ENCODE assay signal across 25 cellular contexts in genomic region chr1:3571263-3571662, GRCh38. TPM values are rescaled to one million over a fixed set of nuclear protein-coding genes. Genes with fewer than 3 reads are reported as not detected.
DNase-seq lines count a peak whose midpoint lies in the region; ATAC-seq, FAIRE-seq and TF ChIP-seq lines count a peak whose summit lies in the region.
"Had no signal": no experiment of that assay in that cellular context is flagged by ENCODE, and none has a peak within 500 bp of the region (broad histone marks: within the 10 kb centered on the region; RNA-seq: fewer than 3 reads in every experiment).

No MANE protein-coding gene starts in this region.

- TF ChIP-seq EP300 in K562 (IDR thresholded peaks at IDR 0.05; ENCODE audit: low read length), result no peak

- peaks cover 16% of the 10 kb centered on the region for H3K9me3 ChIP-seq in BLaER1
- peaks cover 9 to 16% (median 14%) of the 10 kb centered on the region in 11 experiments; a peak in 21 of 22 replicates for H3K9me3 ChIP-seq in BLaER1 treated with 17β-estradiol and CSF1 and Interleukin-3, amounts not matched to agents 10 nM and 100 nM (replicated peaks in 1 of 11)
- H3K9me3 ChIP-seq in K562 (replicated peaks; ENCODE audit: control insufficient read depth, insufficient read depth, low read depth, low read length), result no peaks in the 10 kb centered on the region; the same call in 1 of the 2 replicates
- peaks cover 0 to 2% of the 10 kb centered on the region in 2 donors for H3K9me3 ChIP-seq in neuronal stem cell (replicated peaks in 1 of 2; ENCODE audit: control insufficient read depth in 2 of 2, insufficient read depth in 1 of 2, low read depth in 1 of 2, low read length in 2 of 2)
- H3K9me3 ChIP-seq in body of pancreas, result no peaks in the 10 kb centered on the region
- H3K9me3 ChIP-seq: BE2C had no signal

- ATAC-seq in K562 (no peak), GM18498 (IDR thresholded peaks at IDR 0.05; ENCODE audit: unreplicated experiment) (no peak), body of pancreas (no peak)

- TF ChIP-seq RAD21 in K562 (CRISPR knock-in tag; conservative IDR thresholded peaks at IDR 0.05 in 1 of 2, IDR thresholded peaks at IDR 0.05 in 1 of 2), result no peak

- H2BK15ac ChIP-seq in neuronal stem cell (ENCODE audit: low read length), result no peak overlapping the region

- peak overlapping the region; percentile 78 for H3K4me2 ChIP-seq in BLaER1
- peak overlapping the region; percentile 29 to 85 (median 75); a peak in 20 of 22 replicates for H3K4me2 ChIP-seq in BLaER1 treated with 17β-estradiol and CSF1 and Interleukin-3, amounts not matched to agents 10 nM and 100 nM
- no peak overlapping the region for H3K4me2 ChIP-seq in K562 (ENCODE audit: insufficient read depth, low read length)
- no peak overlapping the region for H3K4me2 ChIP-seq in neuronal stem cell (ENCODE audit: insufficient read depth, low read length, poor library complexity, severe bottlenecking)

- no peak overlapping the region for H3K14ac ChIP-seq in neuronal stem cell (ENCODE audit: low read length)

- in situ Hi-C loops in K562 (cut with MboI), result no loop called here

- no peak for DNase-seq in K562 (ENCODE audit: extremely low read depth in 1 of 4, low spot score in 3 of 4)
- no peak for DNase-seq in neuronal stem cell (ENCODE audit: low spot score)
- no peak for DNase-seq in T-helper 2 cell
- no peak for DNase-seq in body of pancreas
- DNase-seq: 8988T; ACHN; BE2C; C1 segment of cervical spinal cord; CD4-positive, alpha-beta memory T cell; CD4-positive, CD25-positive, alpha-beta regulatory T cell; CD8-positive, alpha-beta memory T cell; COR-L47; DMS 273 treated with DMSO at 0.1 percent for 48 hours; DMS153; DMS53; DMS79; EL; GDM1 had no signal

- H2BK12ac ChIP-seq in neuronal stem cell (ENCODE audit: low read length), result no peak overlapping the region

- H4K20me1 ChIP-seq in BLaER1 (peaks cover 99% of the 10 kb centered on the region), K562 (replicated peaks; ENCODE audit: control insufficient read depth, insufficient read depth, low read length) (peaks cover 29% of the 10 kb centered on the region)
- peaks cover 0 to 98% (median 85%) of the 10 kb centered on the region in 11 experiments; a peak in 18 of 22 replicates for H4K20me1 ChIP-seq in BLaER1 treated with 17β-estradiol and CSF1 and Interleukin-3, amounts not matched to agents 10 nM and 100 nM

- peaks cover 8% of the 10 kb centered on the region for H3K79me1 ChIP-seq in neuronal stem cell (ENCODE audit: low read depth, low read length)

- no peak for FAIRE-seq in K562 (lab: Jason Lieb, UNC)
- FAIRE-seq: A204.1, GM12878, GM12892, GM19239 had no signal

- no peak overlapping the region for H3K4me3 ChIP-seq in BLaER1
- H3K4me3 ChIP-seq in BLaER1 treated with 17β-estradiol and CSF1 and Interleukin-3, amounts not matched to agents 10 nM and 100 nM, result no peak overlapping the region
- H3K4me3 ChIP-seq in K562, result no peak overlapping the region
- no peak overlapping the region for H3K4me3 ChIP-seq in neuronal stem cell (ENCODE audit: low read length in 2 of 2)
- no peak overlapping the region for H3K4me3 ChIP-seq in body of pancreas
- H3K4me3 ChIP-seq: GM12878 had no signal

- H3K9ac ChIP-seq in BLaER1 (no peak overlapping the region), K562 (ENCODE audit: insufficient read depth in 1 of 2, low read depth in 2 of 2, low read length in 2 of 2) (no peak overlapping the region), neuronal stem cell (ENCODE audit: low read depth, low read length, poor library complexity) (peak overlapping the region; percentile 4)
- peak overlapping the region in 6 of 11 experiments; percentile 7 to 45 (median 31); a peak in 3 of 22 replicates for H3K9ac ChIP-seq in BLaER1 treated with 17β-estradiol and CSF1 and Interleukin-3, amounts not matched to agents 10 nM and 100 nM

- H3K9me1 ChIP-seq in K562 (ENCODE audit: control insufficient read depth, insufficient read depth, low read length), result no peaks in the 10 kb centered on the region

- no peak overlapping the region for H2AK5ac ChIP-seq in neuronal stem cell (ENCODE audit: low read depth, low read length)

- CTCF ChIA-PET in K562 (lab: Yijun Ruan, JAX; ENCODE audit: low intra/inter-chr PET ratio), result no interaction called here

- no peak overlapping the region for H4K91ac ChIP-seq in neuronal stem cell (ENCODE audit: low read depth, low read length, poor library complexity)

- H3K4me1 ChIP-seq in BLaER1 (peaks cover 43% of the 10 kb centered on the region), K562 (replicated peaks in 1 of 2; ENCODE audit: control insufficient read depth in 2 of 2, insufficient read depth in 2 of 2, low read length in 2 of 2) (peaks cover 0 to 15% of the 10 kb centered on the region in 2 experiments; a peak in 3 of 5 replicates), neuronal stem cell (ENCODE audit: control insufficient read depth in 2 of 2, insufficient read depth in 1 of 2, low read depth in 1 of 2, low read length in 2 of 2) (no peaks in the 10 kb centered on the region), body of pancreas (no peaks in the 10 kb centered on the region)
- H3K4me1 ChIP-seq in BLaER1 treated with 17β-estradiol and CSF1 and Interleukin-3, amounts not matched to agents 10 nM and 100 nM, result peaks cover 6 to 38% (median 27%) of the 10 kb centered on the region in 10 experiments; a peak in 19 of 20 replicates

- H2AFZ ChIP-seq in K562 (ENCODE audit: low read depth, low read length) (no peak overlapping the region), neuronal stem cell (ENCODE audit: low read length) (no peak overlapping the region)

- H3K4ac ChIP-seq in neuronal stem cell (ENCODE audit: low read length), result no peak overlapping the region

- peak overlapping the region; percentile 10 for H3K23ac ChIP-seq in neuronal stem cell (ENCODE audit: low read depth, low read length, poor library complexity)

- TF ChIP-seq CTCF in K562 (IDR thresholded peaks at IDR 0.05 in 2 of 3, conservative IDR thresholded peaks at IDR 0.05 in 1 of 3; ENCODE audit: insufficient read depth in 2 of 3, low read depth in 1 of 3, low read length in 3 of 3) (no peak), body of pancreas (IDR thresholded peaks at IDR 0.05) (no peak)

- no peak overlapping the region for H3K18ac ChIP-seq in neuronal stem cell (ENCODE audit: low read length)

- no TSS peak for BruUV-seq in K562 (replicated peaks; lab: Mats Ljungman, UMichigan)

- no peak overlapping the region for H3K27ac ChIP-seq in BLaER1
- H3K27ac ChIP-seq in BLaER1 treated with 17β-estradiol and CSF1 and Interleukin-3, amounts not matched to agents 10 nM and 100 nM, result no peak overlapping the region
- H3K27ac ChIP-seq in K562 (ENCODE audit: extremely low read depth, low read depth, low read length), result no peak overlapping the region
- H3K27ac ChIP-seq in neuronal stem cell (replicated peaks; ENCODE audit: low read length), result no peak overlapping the region
- H3K27ac ChIP-seq in body of pancreas, result no peak overlapping the region

- H3K27me3 ChIP-seq in BLaER1, result peaks cover 7% of the 10 kb centered on the region; the same call in 1 of the 2 replicates
- peaks cover 0 to 19% (median 6%) of the 10 kb centered on the region in 11 experiments; a peak in 9 of 22 replicates for H3K27me3 ChIP-seq in BLaER1 treated with 17β-estradiol and CSF1 and Interleukin-3, amounts not matched to agents 10 nM and 100 nM
- peaks cover 5 to 34% of the 10 kb centered on the region in 2 experiments; a peak in 2 of 5 replicates for H3K27me3 ChIP-seq in K562 (ENCODE audit: control insufficient read depth in 2 of 2, insufficient read depth in 2 of 2, low read length in 2 of 2)
- no peaks in the 10 kb centered on the region for H3K27me3 ChIP-seq in neuronal stem cell (ENCODE audit: control insufficient read depth in 3 of 3, insufficient read depth in 3 of 3, low read depth in 1 of 3, low read length in 3 of 3)
- no peaks in the 10 kb centered on the region for H3K27me3 ChIP-seq in body of pancreas
- H3K27me3 ChIP-seq: BE2C had no signal

- 5% methylated on average over 6 of the region's 6 CpGs for whole genome bisulfite sequencing in K562 (ENCODE audit: insufficient coverage, low coverage, missing lambda C conversion rate)
- no CpG with 5 or more reads among the region's 6 CpGs for WGBS in neuronal stem cell (ENCODE audit: extremely low coverage in 2 of 2, insufficient read length in 2 of 2, insufficient replicate concordance in 1 of 2), 2 donors
- 67% methylated on average over 5 of the region's 6 CpGs; no CpG with 5 or more reads in 1 of the 2 donors for WGBS in body of pancreas, 2 donors

- no peak overlapping the region for H2BK5ac ChIP-seq in neuronal stem cell (ENCODE audit: low read length)

- intact Hi-C loops in K562 (cut with micrococcal nuclease) (no loop called here), body of pancreas (cut with DNase I) (no loop called here)

- no peak overlapping the region for H4K8ac ChIP-seq in neuronal stem cell (ENCODE audit: low read depth, low read length)

- H3K36me3 ChIP-seq in BLaER1 (peaks cover 57% of the 10 kb centered on the region), K562 (ENCODE audit: control insufficient read depth, insufficient read depth, low read length) (no peaks in the 10 kb centered on the region), neuronal stem cell (replicated peaks in 1 of 2; ENCODE audit: control insufficient read depth in 2 of 2, insufficient read depth in 2 of 2, low read length in 2 of 2) (peaks cover 8 to 9% of the 10 kb centered on the region in 2 donors), body of pancreas (replicated peaks in 1 of 2; ENCODE audit: insufficient read depth in 1 of 2, low read depth in 2 of 2) (no peaks in the 10 kb centered on the region)
- peaks cover 0 to 55% (median 37%) of the 10 kb centered on the region in 11 experiments; a peak in 16 of 22 replicates for H3K36me3 ChIP-seq in BLaER1 treated with 17β-estradiol and CSF1 and Interleukin-3, amounts not matched to agents 10 nM and 100 nM
- H3K36me3 ChIP-seq: BE2C had no signal

- no peak for TF ChIP-seq POLR2A in K562 (conservative IDR thresholded peaks at IDR 0.05)
- TF ChIP-seq POLR2A in body of pancreas (IDR thresholded peaks at IDR 0.05), result no peak

- H3K79me2 ChIP-seq in K562 (ENCODE audit: control insufficient read depth, insufficient read depth, low read length), result no peaks in the 10 kb centered on the region

- no peak overlapping the region for H2BK120ac ChIP-seq in neuronal stem cell (ENCODE audit: low read depth, low read length)

- POLR2A ChIA-PET in K562 (lab: Yijun Ruan, JAX), result no interaction called here

RNA-seq across cellular contexts. Expression of gene MEGF6, which starts 40.0 kb away (rescaled TPM):
- 0.90 and 2.1 TPM in 2 replicates for total RNA-seq in K562 (2011; cell fraction: chromatin; rRNA removed; ENCODE audit: low replicate concordance)
- 1.6 and 1.8 TPM in 2 replicates for total RNA-seq in K562 (2011; cell fraction: nucleolus; rRNA removed)
- 0.73 and 0.99 TPM in 2 replicates for total RNA-seq in K562 (2011; cell fraction: nucleoplasm; rRNA removed)
- total RNA-seq in K562 (2014; rRNA removed), result 0.04 and 0.32 TPM in 2 replicates
- total RNA-seq in K562 (2014; rRNA removed; fragmentation: Illumina TruSeq; extraction: Trizol), result not detected in 2 replicates
- 0.11 and 0.14 TPM in 2 replicates for total RNA-seq in K562 (2015; rRNA removed; fragmentation: Illumina TruSeq; extraction: Trizol)
- total RNA-seq in K562 (2021), result 0.40 and 1.7 TPM in 2 replicates
- polyA plus RNA-seq in K562 (2011; rRNA removed), result 0.03 and 0.16 TPM in 2 replicates
- 0.03 and 0.10 TPM in 2 replicates for polyA plus RNA-seq in K562 (2011; cell fraction: cytosol; rRNA removed)
- 1.3 and 1.8 TPM in 2 replicates for polyA plus RNA-seq in K562 (2011; cell fraction: nucleus; rRNA removed)
- polyA plus RNA-seq in K562 (2012), result 0.51 and 14.3 TPM in 2 replicates
- polyA plus RNA-seq in K562 (2014; fragmentation: Illumina TruSeq; extraction: Trizol), result 0.04 and 0.24 TPM in 2 replicates
- polyA plus RNA-seq in K562 (2014; fragmentation: Nextera tagmentation; extraction: Ambion mirVana), result not detected
- 0.25 and 0.65 TPM in 2 replicates for polyA plus RNA-seq in K562 (2014; rRNA removed)
- not detected in 2 replicates for polyA minus RNA-seq in K562 (2011; rRNA and poly(A)+ RNA removed)
- not detected in 2 replicates for polyA minus RNA-seq in K562 (2011; cell fraction: cytosol; rRNA and poly(A)+ RNA removed)
- polyA minus RNA-seq in K562 (2011; cell fraction: nucleus; rRNA and poly(A)+ RNA removed), result 0.27 and 0.67 TPM in 2 replicates
- polyA plus RNA-seq in neuronal stem cell (2013, experiment 1 of 2), result 10.3 TPM
- polyA plus RNA-seq in neuronal stem cell (2013, experiment 2 of 2), result 10.0 TPM
- total RNA-seq in body of pancreas, result 10 to 100 TPM; 22.4 to 24.9 TPM

RNA-seq across cellular contexts. Expression of gene TPRG1L, which starts 53.6 kb away (rescaled TPM):
- 5.9 and 9.5 TPM in 2 replicates for total RNA-seq in K562 (2011; cell fraction: chromatin; rRNA removed; ENCODE audit: low replicate concordance)
- 7.4 and 8.7 TPM in 2 replicates for total RNA-seq in K562 (2011; cell fraction: nucleolus; rRNA removed)
- total RNA-seq in K562 (2011; cell fraction: nucleoplasm; rRNA removed), result 7.7 and 9.1 TPM in 2 replicates
- total RNA-seq in K562 (2014; rRNA removed) (4.6 and 5.1 TPM in 2 replicates), K562 (2014; rRNA removed; fragmentation: Illumina TruSeq; extraction: Trizol) (5.0 and 5.2 TPM in 2 replicates), K562 (2015; rRNA removed; fragmentation: Illumina TruSeq; extraction: Trizol) (5.7 and 6.2 TPM in 2 replicates), K562 (2021) (8.4 and 8.9 TPM in 2 replicates), body of pancreas (10 to 100 TPM in 1 of 2 donors, 1 to 10 TPM in 1; 8.6 to 24.4 TPM)
- polyA plus RNA-seq in K562 (2011; rRNA removed) (9.9 and 11.0 TPM in 2 replicates), K562 (2014; fragmentation: Illumina TruSeq; extraction: Trizol) (9.7 and 10.0 TPM in 2 replicates), K562 (2014; fragmentation: Nextera tagmentation; extraction: Ambion mirVana) (1 to 10 TPM; 1.6 to 1.9 TPM), K562 (2014; rRNA removed) (6.8 and 7.1 TPM in 2 replicates)
- polyA plus RNA-seq in K562 (2011; cell fraction: cytosol; rRNA removed), result 10.9 and 11.7 TPM in 2 replicates
- polyA plus RNA-seq in K562 (2011; cell fraction: nucleus; rRNA removed), result 6.1 and 6.5 TPM in 2 replicates
- 9.3 and 18.8 TPM in 2 replicates for polyA plus RNA-seq in K562 (2012)
- polyA minus RNA-seq in K562 (2011; rRNA and poly(A)+ RNA removed), result 5.7 and 7.5 TPM in 2 replicates
- polyA minus RNA-seq in K562 (2011; cell fraction: cytosol; rRNA and poly(A)+ RNA removed), result 5.6 and 7.6 TPM in 2 replicates
- 2.2 and 3.7 TPM in 2 replicates for polyA minus RNA-seq in K562 (2011; cell fraction: nucleus; rRNA and poly(A)+ RNA removed)
- 13.4 TPM for polyA plus RNA-seq in neuronal stem cell (2013, experiment 1 of 2)
- polyA plus RNA-seq in neuronal stem cell (2013, experiment 2 of 2), result 13.2 TPM

Comparison
In these comparisons a context has a peak if more than half of its experiments do, and no peak if none do; other contexts are left out.
1. H3K9ac ChIP-seq: peak in BLaER1 treated with 17β-estradiol and CSF1 and Interleukin-3, amounts not matched to agents 10 nM and 100 nM (6 of 11) and neuronal stem cell (single experiment); none in BLaER1 (single experiment) and K562 (0 of 2).
2. H3K4me2 ChIP-seq: peak in BLaER1 (single experiment) and BLaER1 treated with 17β-estradiol and CSF1 and Interleukin-3, amounts not matched to agents 10 nM and 100 nM (11 of 11); none in K562 (single experiment) and neuronal stem cell (single experiment).
3. RNA of gene MEGF6, which starts 40.0 kb away (total RNA-seq): 22.4 to 24.9 TPM in body of pancreas; 0.04 to 2.1 TPM in K562; every median in the first group is over 4 times any median in the second.